In the genomic region with DNA sequence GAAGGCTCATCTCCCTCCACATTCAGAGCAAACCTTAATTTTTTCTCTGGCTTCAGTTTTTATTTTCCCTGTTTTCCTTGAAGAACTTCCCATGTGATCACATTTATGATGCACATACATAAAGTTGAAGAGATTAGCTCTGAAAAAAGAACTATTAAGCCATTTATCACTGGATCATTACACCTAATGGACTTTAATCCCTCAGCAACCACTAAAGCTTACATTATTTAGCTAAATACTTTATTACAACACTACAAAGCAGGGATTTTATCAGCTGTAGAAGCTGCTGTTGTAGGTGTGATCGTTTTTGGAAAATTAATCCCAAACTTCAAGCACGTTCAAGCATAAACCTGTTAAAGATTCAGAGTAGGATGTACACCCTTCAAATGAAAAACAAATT, we compare ENCODE assay signal across 1 cellular context.
TF ChIP-seq lines count a peak whose summit lies in the region.

No MANE protein-coding gene starts in this region.

TF ChIP-seq in liver, 16 proteins besides CTCF, POLR2A, EP300 and RAD21 (continued from another document):
- TF ChIP-seq, protein P1, sequence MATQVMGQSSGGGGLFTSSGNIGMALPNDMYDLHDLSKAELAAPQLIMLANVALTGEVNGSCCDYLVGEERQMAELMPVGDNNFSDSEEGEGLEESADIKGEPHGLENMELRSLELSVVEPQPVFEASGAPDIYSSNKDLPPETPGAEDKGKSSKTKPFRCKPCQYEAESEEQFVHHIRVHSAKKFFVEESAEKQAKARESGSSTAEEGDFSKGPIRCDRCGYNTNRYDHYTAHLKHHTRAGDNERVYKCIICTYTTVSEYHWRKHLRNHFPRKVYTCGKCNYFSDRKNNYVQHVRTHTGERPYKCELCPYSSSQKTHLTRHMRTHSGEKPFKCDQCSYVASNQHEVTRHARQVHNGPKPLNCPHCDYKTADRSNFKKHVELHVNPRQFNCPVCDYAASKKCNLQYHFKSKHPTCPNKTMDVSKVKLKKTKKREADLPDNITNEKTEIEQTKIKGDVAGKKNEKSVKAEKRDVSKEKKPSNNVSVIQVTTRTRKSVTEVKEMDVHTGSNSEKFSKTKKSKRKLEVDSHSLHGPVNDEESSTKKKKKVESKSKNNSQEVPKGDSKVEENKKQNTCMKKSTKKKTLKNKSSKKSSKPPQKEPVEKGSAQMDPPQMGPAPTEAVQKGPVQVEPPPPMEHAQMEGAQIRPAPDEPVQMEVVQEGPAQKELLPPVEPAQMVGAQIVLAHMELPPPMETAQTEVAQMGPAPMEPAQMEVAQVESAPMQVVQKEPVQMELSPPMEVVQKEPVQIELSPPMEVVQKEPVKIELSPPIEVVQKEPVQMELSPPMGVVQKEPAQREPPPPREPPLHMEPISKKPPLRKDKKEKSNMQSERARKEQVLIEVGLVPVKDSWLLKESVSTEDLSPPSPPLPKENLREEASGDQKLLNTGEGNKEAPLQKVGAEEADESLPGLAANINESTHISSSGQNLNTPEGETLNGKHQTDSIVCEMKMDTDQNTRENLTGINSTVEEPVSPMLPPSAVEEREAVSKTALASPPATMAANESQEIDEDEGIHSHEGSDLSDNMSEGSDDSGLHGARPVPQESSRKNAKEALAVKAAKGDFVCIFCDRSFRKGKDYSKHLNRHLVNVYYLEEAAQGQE (IDR thresholded peaks at IDR 0.05) = no peak
- TF ChIP-seq GABPA (IDR thresholded peaks at IDR 0.05 in 1 of 2, conservative IDR thresholded peaks at IDR 0.05 in 1 of 2) (no peak), YY1 (IDR thresholded peaks at IDR 0.05) (no peak)
